In genomic region chr5:32601623-32602295, GRCh38 we compare ENCODE assay signal across 19 cellular contexts. TPM values are rescaled to one million over a fixed set of nuclear protein-coding genes. Genes with fewer than 3 reads are reported as not detected.
DNase-seq lines count a peak whose midpoint lies in the region; ATAC-seq, FAIRE-seq and TF ChIP-seq lines count a peak whose summit lies in the region.
"Had no signal": no experiment of that assay in that cellular context is flagged by ENCODE, and none has a peak within 500 bp of the region (broad histone marks: within the 10 kb centered on the region; RNA-seq: fewer than 3 reads in every experiment).

No MANE protein-coding gene starts in this region.

- no peaks in the 10 kb centered on the region for H3K9me3 ChIP-seq in CD8-positive, alpha-beta memory T cell (ENCODE audit: low read length)
- H3K9me3 ChIP-seq in mucosa of descending colon = no peaks in the 10 kb centered on the region
- no peaks in the 10 kb centered on the region for H3K9me3 ChIP-seq in aorta (ENCODE audit: control insufficient read depth, low read length)
- H3K9me3 ChIP-seq: SJCRH30, transverse colon had no signal

- H3K36me3 ChIP-seq in CD8-positive, alpha-beta memory T cell (ENCODE audit: insufficient read depth, low read length) = peaks cover 55% of the 10 kb centered on the region
- H3K36me3 ChIP-seq in mucosa of descending colon (ENCODE audit: low read depth) (no peaks in the 10 kb centered on the region), aorta (ENCODE audit: control insufficient read depth in 1 of 2, insufficient read depth in 2 of 2, low read length in 1 of 2) (no peaks in the 10 kb centered on the region), GM23338 (ENCODE audit: insufficient read depth) (peaks cover 34% of the 10 kb centered on the region)

- peaks cover 23% of the 10 kb centered on the region for H4K20me1 ChIP-seq in GM23338 (replicated peaks; ENCODE audit: insufficient read depth)

- H3K27ac Mint-ChIP-seq in CD8-positive, alpha-beta memory T cell = peak overlapping the region in 5 of 8 donors; percentile 5 to 42 (median 19)
- no peak overlapping the region for H3K27ac Mint-ChIP-seq in GM23338
- H3K27ac Mint-ChIP-seq: B cell had no signal

- intact Hi-C loops in mucosa of descending colon (cut with DNase I, micrococcal nuclease) (no loop called here), aorta (cut with DNase I) (loop anchor here in 1 of 2 donors (10.0 kb wide), 1 partner anchor 367 kb away; no protein-coding TSS in a partner anchor)

- H2AFZ ChIP-seq in GM23338 = no peak overlapping the region

- peak; percentile 55 for ATAC-seq in mucosa of descending colon
- ATAC-seq in aorta (ENCODE audit: low FRiP score) = no peak
- ATAC-seq in GM23338 = no peak

- FAIRE-seq in H54 (lab: Jason Lieb, UNC) = peak; percentile 83
- FAIRE-seq: GM19239 had no signal

- no peaks in the 10 kb centered on the region for H3K9me2 ChIP-seq in GM23338 (ENCODE audit: insufficient read depth)

- H3K36me3 Mint-ChIP-seq in CD8-positive, alpha-beta memory T cell = peaks cover 0 to 80% (median 18%) of the 10 kb centered on the region in 3 donors
- peaks cover 62% of the 10 kb centered on the region for H3K36me3 Mint-ChIP-seq in GM23338 (ENCODE audit: low read depth)

- 82 to 91% methylated on average over 1 of the region's 1 CpG for WGBS in aorta, 2 donors

- no peak for TF ChIP-seq CTCF in mucosa of descending colon (IDR thresholded peaks at IDR 0.05)
- no peak for TF ChIP-seq CTCF in GM23338 (conservative IDR thresholded peaks at IDR 0.05; ENCODE audit: low read depth in 2 of 2)

- no peaks in the 10 kb centered on the region for H3K27me3 Mint-ChIP-seq in CD8-positive, alpha-beta memory T cell
- H3K27me3 Mint-ChIP-seq in GM23338 (ENCODE audit: insufficient read depth, low read depth, poor library complexity) = no peaks in the 10 kb centered on the region
- H3K27me3 Mint-ChIP-seq: B cell had no signal

- TF ChIP-seq POLR2A in H54 (IDR thresholded peaks at IDR 0.05; ENCODE audit: low read depth, low read length) = no peak

- H3K27ac ChIP-seq in CD8-positive, alpha-beta memory T cell (ENCODE audit: low read depth, low read length) = no peak overlapping the region
- H3K27ac ChIP-seq in aorta (ENCODE audit: low read depth in 1 of 2, low read length in 2 of 2) (no peak overlapping the region), GM23338 (ENCODE audit: low read depth) (no peak overlapping the region)
- H3K27ac ChIP-seq: brain microvascular endothelial cell, SJCRH30, transverse colon had no signal

- DNase-seq in CD8-positive, alpha-beta memory T cell = no peak
- no peak for DNase-seq in H54 (ENCODE audit: insufficient read length, low spot score)
- DNase-seq in astrocyte of the hippocampus (ENCODE audit: low read depth, low spot score) = peak; percentile 4
- DNase-seq in mucosa of descending colon = peak in 1 of 3 donors; percentile 21
- DNase-seq in aorta = no peak
- DNase-seq in GM23338 (ENCODE audit: low spot score) = no peak
- no peak for DNase-seq in NCI-H82 (lab: John Stamatoyannopoulos, UW)
- DNase-seq: activated CD4-positive, alpha-beta T cell treated with anti-CD3 and anti-CD28 coated beads for 1 hour; activated T-cell treated with anti-CD3 and anti-CD28 coated beads, Interleukin-2, amount 50 U/mL, for 48 hours; brain microvascular endothelial cell; KBM-7; NCI-H1092; NCI-H524 treated with DMSO at 0.1 percent for 48 hours; SJCRH30; stimulated activated CD8-positive, alpha-beta memory T cell treated with anti-CD3 and anti-CD28 coated beads, Interleukin-4, amount 100 ng/mL, for 48 hours; T-helper 9 cell; transverse colon had no signal

- CTCF ChIA-PET in CD8-positive, alpha-beta memory T cell (lab: Charles Lee) = interaction anchor here (1.5 kb wide), 1 partner anchor 112 kb away, joined by 5 read pairs; no protein-coding TSS in a partner anchor

- peaks cover 48 to 76% (median 60%) of the 10 kb centered on the region in 3 donors for H3K4me1 Mint-ChIP-seq in CD8-positive, alpha-beta memory T cell
- no peaks in the 10 kb centered on the region for H3K4me1 Mint-ChIP-seq in GM23338

- peaks cover 30% of the 10 kb centered on the region for H3K79me2 ChIP-seq in GM23338 (replicated peaks; ENCODE audit: insufficient read depth)

- H3K4me3 Mint-ChIP-seq in CD8-positive, alpha-beta memory T cell = no peak overlapping the region
- H3K4me3 Mint-ChIP-seq in GM23338 = no peak overlapping the region
- H3K4me3 Mint-ChIP-seq: B cell had no signal

- H3K4me2 ChIP-seq in GM23338 = no peak overlapping the region

- H3K4me3 ChIP-seq in CD8-positive, alpha-beta memory T cell (ENCODE audit: low read length) = no peak overlapping the region
- H3K4me3 ChIP-seq in mucosa of descending colon (no peak overlapping the region), aorta (ENCODE audit: low read length in 2 of 2) (no peak overlapping the region), GM23338 (no peak overlapping the region)
- H3K4me3 ChIP-seq: SJCRH30, transverse colon had no signal

- peaks cover 20% of the 10 kb centered on the region for H3K4me1 ChIP-seq in CD8-positive, alpha-beta memory T cell (ENCODE audit: insufficient read depth, low read length)
- H3K4me1 ChIP-seq in mucosa of descending colon (ENCODE audit: low read depth) = peaks cover 17% of the 10 kb centered on the region
- H3K4me1 ChIP-seq in aorta (ENCODE audit: control insufficient read depth in 1 of 2, insufficient read depth in 2 of 2, low read length in 2 of 2) = peaks cover 0 to 1% of the 10 kb centered on the region in 2 donors
- no peaks in the 10 kb centered on the region for H3K4me1 ChIP-seq in GM23338 (ENCODE audit: insufficient read depth)

- H3K9me3 Mint-ChIP-seq in CD8-positive, alpha-beta memory T cell = no peaks in the 10 kb centered on the region
- no peaks in the 10 kb centered on the region for H3K9me3 Mint-ChIP-seq in GM23338

- no peaks in the 10 kb centered on the region for H3F3A ChIP-seq in GM23338 (replicated peaks; ENCODE audit: low read depth)

- POLR2A ChIA-PET in CD8-positive, alpha-beta memory T cell (lab: Charles Lee) = no interaction called here

- no peaks in the 10 kb centered on the region for H3K27me3 ChIP-seq in CD8-positive, alpha-beta memory T cell (ENCODE audit: insufficient read depth, low read length, poor library complexity, severe bottlenecking)
- no peaks in the 10 kb centered on the region for H3K27me3 ChIP-seq in aorta (ENCODE audit: control insufficient read depth in 1 of 2, insufficient read depth in 2 of 2, low read length in 1 of 2)
- no peaks in the 10 kb centered on the region for H3K27me3 ChIP-seq in GM23338 (ENCODE audit: insufficient read depth)
- H3K27me3 ChIP-seq: brain microvascular endothelial cell, SJCRH30, transverse colon had no signal

TF ChIP-seq in GM23338, 12 proteins besides CTCF, POLR2A, EP300 and RAD21:
- TF ChIP-seq NANOG (IDR thresholded peaks at IDR 0.05; ENCODE audit: borderline replicate concordance) (no peak), STAT1 (IDR thresholded peaks at IDR 0.05; ENCODE audit: unreplicated experiment) (no peak), ETS1 (IDR thresholded peaks at IDR 0.05) (no peak), CREB1 (CRISPR knock-in tag; IDR thresholded peaks at IDR 0.05; ENCODE audit: low read depth) (no peak)

RNA-seq across cellular contexts. Expression of gene SUB1, which starts 16.4 kb away (rescaled TPM):
- 100 to 1,000 TPM; 484 to 511 TPM for total RNA-seq in CD8-positive, alpha-beta memory T cell
- polyA plus RNA-seq in CD8-positive, alpha-beta memory T cell = 476 TPM
- total RNA-seq in mucosa of descending colon = 100 to 1,000 TPM; 134 to 174 (median 156) TPM
- 100 to 1,000 TPM; 172 to 192 TPM for total RNA-seq in aorta
- 100 to 1,000 TPM; 121 to 283 TPM for polyA plus RNA-seq in aorta
- total RNA-seq in GM23338 (2014; rRNA removed; shearing (Covaris generic)) = 288 and 365 TPM in 2 replicates
- polyA plus RNA-seq in GM23338 (2016; fragmentation: Nextera tagmentation; extraction: Ambion mirVana) = 1,041 and 1,042 TPM in 2 replicates
